In genomic region chr14:43166163-43166562, GRCh38 we compare ENCODE assay signal across 20 cellular contexts.
A peak's percentile ranks its signal among the peaks of the same experiment; 100 is the strongest.
DNase-seq lines count a peak whose midpoint lies in the region; ATAC-seq, FAIRE-seq and TF ChIP-seq lines count a peak whose summit lies in the region.
"Had no signal": no experiment of that assay in that cellular context is flagged by ENCODE, and none has a peak within 500 bp of the region (broad histone marks: within the 10 kb centered on the region; RNA-seq: fewer than 3 reads in every experiment).

No MANE protein-coding gene starts in this region.

- 46% methylated on average over 2 of the region's 2 CpGs for WGBS in A549 (ENCODE audit: missing lambda C conversion rate)

- H3K4me2 ChIP-seq in A549, result peak overlapping the region; percentile 54; the same call in 2 of the 3 replicates
- H3K4me2 ChIP-seq: smooth muscle cell had no signal

- CTCF ChIA-PET in A549 (lab: Yijun Ruan, JAX), result no interaction called here

- H3K9me3 ChIP-seq in A549, result no peaks in the 10 kb centered on the region
- no peaks in the 10 kb centered on the region for H3K9me3 ChIP-seq in right atrium auricular region

- no peak for TF ChIP-seq RAD21 in A549 (conservative IDR thresholded peaks at IDR 0.05 in 1 of 2, IDR thresholded peaks at IDR 0.05 in 1 of 2)

- H3K4me3 ChIP-seq in A549 (no peak overlapping the region), right atrium auricular region (no peak overlapping the region)
- H3K4me3 ChIP-seq: smooth muscle cell had no signal

- TF ChIP-seq CTCF in A549 (IDR thresholded peaks at IDR 0.05), result no peak
- TF ChIP-seq CTCF in right atrium auricular region (IDR thresholded peaks at IDR 0.05), result no peak

- ATAC-seq in A549 (no peak), GM19397 (IDR thresholded peaks at IDR 0.05; ENCODE audit: unreplicated experiment) (peak; percentile 69), HG02642 (IDR thresholded peaks at IDR 0.05; ENCODE audit: poor library complexity, unreplicated experiment) (peak; percentile 58), HG03439 (IDR thresholded peaks at IDR 0.05; ENCODE audit: unreplicated experiment) (peak; percentile 58), GM21381 (IDR thresholded peaks at IDR 0.05; ENCODE audit: unreplicated experiment) (no peak)
- ATAC-seq: activated naive CD8-positive, alpha-beta T cell treated with anti-CD3 and anti-CD28 coated beads, Interleukin-2, amount 50 U/mL, for 24 hours; naive thymus-derived CD8-positive, alpha-beta T cell had no signal

- intact Hi-C loops in posterior cingulate gyrus (cut with DNase I), result no loop called here

- H3K36me3 ChIP-seq in right atrium auricular region, result no peaks in the 10 kb centered on the region

- H3K4me1 ChIP-seq in A549, result peaks cover 6% of the 10 kb centered on the region; the same call in 2 of the 3 replicates
- no peaks in the 10 kb centered on the region for H3K4me1 ChIP-seq in right atrium auricular region

- H3K27ac ChIP-seq in A549 (no peak overlapping the region), right atrium auricular region (no peak overlapping the region)
- H3K27ac ChIP-seq: RWPE1 had no signal

- H3K27me3 ChIP-seq in right atrium auricular region, result no peaks in the 10 kb centered on the region

- DNase-seq in A549 (ENCODE audit: low read depth in 1 of 2, low spot score in 1 of 2) (no peak), posterior cingulate gyrus (no peak), right atrium auricular region (ENCODE audit: low spot score) (no peak)
- no peak for DNase-seq in activated CD4-positive, alpha-beta T cell treated with anti-CD3 and anti-CD28 coated beads, Interleukin-2, amount 50 U/mL, for 1 hour
- DNase-seq: activated CD4-positive, CD25-positive, alpha-beta regulatory T cell treated with anti-CD3 and anti-CD28 coated beads, Interleukin-2, amount 50 U/mL, for 72 hours; activated gamma-delta T cell treated with Interleukin-2 at 50 U/mL for 16 hours; activated naive CD8-positive, alpha-beta T cell treated with anti-CD3 and anti-CD28 coated beads, Interleukin-2, amount 50 U/mL, for 24 hours; GDM1; midbrain; naive thymus-derived CD8-positive, alpha-beta T cell; NCI-H187 treated with DMSO at 0.1 percent for 48 hours; NCI-H2227 treated with DMSO at 0.1 percent for 48 hours; NCI-H748 treated with DMSO at 0.1 percent for 48 hours had no signal

- no peak for FAIRE-seq in A549 (lab: Jason Lieb, UNC)
- FAIRE-seq: keratinocyte had no signal

- no peak for TF ChIP-seq POLR2A in A549 (IDR thresholded peaks at IDR 0.05; ENCODE audit: low read length)

- TF ChIP-seq EP300 in A549 (IDR thresholded peaks at IDR 0.05), result no peak

- POLR2A ChIA-PET in A549 (lab: Yijun Ruan, JAX), result no interaction called here

TF ChIP-seq in A549, 52 proteins besides CTCF, POLR2A, EP300 and RAD21:
- TF ChIP-seq ESRRA (IDR thresholded peaks at IDR 0.05; ENCODE audit: borderline replicate concordance, low read length), result no peak
- TF ChIP-seq MYC (IDR thresholded peaks at IDR 0.05; ENCODE audit: borderline replicate concordance, low read length), result no peak
- TF ChIP-seq EHF (CRISPR knock-in tag; IDR thresholded peaks at IDR 0.05), result no peak
- TF ChIP-seq, protein P1, sequence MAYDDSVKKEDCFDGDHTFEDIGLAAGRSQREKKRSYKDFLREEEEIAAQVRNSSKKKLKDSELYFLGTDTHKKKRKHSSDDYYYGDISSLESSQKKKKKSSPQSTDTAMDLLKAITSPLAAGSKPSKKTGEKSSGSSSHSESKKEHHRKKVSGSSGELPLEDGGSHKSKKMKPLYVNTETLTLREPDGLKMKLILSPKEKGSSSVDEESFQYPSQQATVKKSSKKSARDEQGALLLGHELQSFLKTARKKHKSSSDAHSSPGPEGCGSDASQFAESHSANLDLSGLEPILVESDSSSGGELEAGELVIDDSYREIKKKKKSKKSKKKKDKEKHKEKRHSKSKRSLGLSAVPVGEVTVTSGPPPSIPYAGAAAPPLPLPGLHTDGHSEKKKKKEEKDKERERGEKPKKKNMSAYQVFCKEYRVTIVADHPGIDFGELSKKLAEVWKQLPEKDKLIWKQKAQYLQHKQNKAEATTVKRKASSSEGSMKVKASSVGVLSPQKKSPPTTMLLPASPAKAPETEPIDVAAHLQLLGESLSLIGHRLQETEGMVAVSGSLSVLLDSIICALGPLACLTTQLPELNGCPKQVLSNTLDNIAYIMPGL (CRISPR knock-in tag; IDR thresholded peaks at IDR 0.05; ENCODE audit: borderline replicate concordance), result no peak
- TF ChIP-seq CHD4 (IDR thresholded peaks at IDR 0.05; ENCODE audit: borderline replicate concordance), result no peak

Comparison
In these comparisons a context has a peak if more than half of its experiments do, and no peak if none do; other contexts are left out.
1. ATAC-seq: peak in GM19397 (single experiment), HG02642 (single experiment) and HG03439 (single experiment); none in A549 (0 of 2) and GM21381 (single experiment).